ENCODE assay signal across 28 cellular contexts in the genomic region with DNA sequence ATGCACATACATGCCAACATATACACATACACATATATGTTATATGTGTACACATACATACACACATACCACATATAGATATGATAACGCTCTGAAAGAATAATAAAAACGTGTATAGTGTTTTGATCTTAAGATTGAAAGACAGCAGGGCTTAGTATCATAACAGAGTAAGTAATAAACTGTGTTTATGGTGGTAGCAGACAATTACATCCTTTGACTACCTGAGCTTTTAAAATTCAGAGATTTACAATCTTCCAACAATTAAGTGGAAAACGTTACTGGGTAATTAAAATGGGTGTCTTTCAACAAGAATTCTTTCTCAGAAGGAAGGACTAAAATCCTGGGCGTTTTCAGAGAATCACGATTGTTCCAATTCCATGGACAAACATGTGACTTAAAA.
"Had no signal": no experiment of that assay in that cellular context is flagged by ENCODE, and none has a peak within 500 bp of the region (broad histone marks: within the 10 kb centered on the region; RNA-seq: fewer than 3 reads in every experiment).

No MANE protein-coding gene starts in this region.

- H3K27ac ChIP-seq: stomach, suprapubic skin, testis, thoracic aorta, thyroid gland, tibial artery, tibial nerve, transverse colon, upper lobe of left lung, upper lobe of right lung, uterus, vagina had no signal

- H3K27me3 ChIP-seq: stomach, suprapubic skin, testis, thyroid gland, tibial artery, tibial nerve, transverse colon, upper lobe of left lung, upper lobe of right lung, uterus, vagina had no signal

- H3K27me3 Mint-ChIP-seq: stimulated activated memory B cell treated with anti-CD40 and anti-IgM and Interleukin-4, amounts not matched to agents 10 μg/mL and 1 μg/mL and 100 μg/mL, for 72 hours; stimulated activated naive B cell treated with anti-CD40 and anti-IgM and Interleukin-4, amounts not matched to agents 10 μg/mL and 1 μg/mL and 100 μg/mL, for 72 hours; stimulated activated naive CD8-positive, alpha-beta T cell treated with anti-CD3 and anti-CD28 coated beads, Interleukin-15, amount 100 ng/mL, for 72 hours; stimulated activated naive CD8-positive, alpha-beta T cell treated with anti-CD3 and anti-CD28 coated beads, Interleukin-15, Interleukin-2, amounts not matched to agents 100 ng/mL and 50 ng/mL, for 24 hours had no signal

- H3K9me3 ChIP-seq: stomach, suprapubic skin, testis, thoracic aorta, thyroid gland, tibial artery, tibial nerve, transverse colon, upper lobe of left lung, upper lobe of right lung, uterus, vagina had no signal

- H3K36me3 ChIP-seq: stomach, suprapubic skin, thoracic aorta, thyroid gland, tibial artery, tibial nerve, transverse colon, upper lobe of left lung, upper lobe of right lung, uterus, vagina had no signal

- H3K4me1 Mint-ChIP-seq: stimulated activated effector memory CD8-positive, alpha-beta T cell treated with anti-CD3 and anti-CD28 coated beads, Interleukin-12 subunit alpha, Interleukin-12 subunit beta, amount 100 ng/mL, for 72 hours; stimulated activated naive CD8-positive, alpha-beta T cell treated with anti-CD3 and anti-CD28 coated beads, Interleukin-15, amount 100 ng/mL, for 72 hours had no signal

- H3K9me3 Mint-ChIP-seq: stimulated activated effector memory CD8-positive, alpha-beta T cell treated with anti-CD3 and anti-CD28 coated beads, Interleukin-12 subunit alpha, Interleukin-12 subunit beta, amount 100 ng/mL, for 72 hours; stimulated activated memory B cell treated with anti-CD40 and anti-IgM and Interleukin-4, amounts not matched to agents 10 μg/mL and 1 μg/mL and 100 μg/mL, for 72 hours; stimulated activated naive B cell treated with anti-CD40 and anti-IgM and Interleukin-4, amounts not matched to agents 10 μg/mL and 1 μg/mL and 100 μg/mL, for 72 hours; stimulated activated naive CD8-positive, alpha-beta T cell treated with anti-CD3 and anti-CD28 coated beads, Interleukin-15, amount 100 ng/mL, for 72 hours; stimulated activated naive CD8-positive, alpha-beta T cell treated with anti-CD3 and anti-CD28 coated beads, Interleukin-15, Interleukin-2, amounts not matched to agents 100 ng/mL and 50 ng/mL, for 24 hours had no signal

- H3K4me3 ChIP-seq: stomach, suprapubic skin, testis, thoracic aorta, thyroid gland, tibial artery, tibial nerve, transverse colon, upper lobe of left lung, upper lobe of right lung, uterus, vagina had no signal

- H3K36me3 Mint-ChIP-seq: stimulated activated effector memory CD8-positive, alpha-beta T cell treated with anti-CD3 and anti-CD28 coated beads, Interleukin-12 subunit alpha, Interleukin-12 subunit beta, amount 100 ng/mL, for 72 hours; stimulated activated memory B cell treated with anti-CD40 and anti-IgM and Interleukin-4, amounts not matched to agents 10 μg/mL and 1 μg/mL and 100 μg/mL, for 72 hours; stimulated activated naive B cell treated with anti-CD40 and anti-IgM and Interleukin-4, amounts not matched to agents 10 μg/mL and 1 μg/mL and 100 μg/mL, for 72 hours; type B pancreatic cell had no signal

- H3K4me3 Mint-ChIP-seq: stimulated activated effector memory CD8-positive, alpha-beta T cell treated with anti-CD3 and anti-CD28 coated beads, Interleukin-12 subunit alpha, Interleukin-12 subunit beta, amount 100 ng/mL, for 72 hours; stimulated activated memory B cell treated with anti-CD40 and anti-IgM and Interleukin-4, amounts not matched to agents 10 μg/mL and 1 μg/mL and 100 μg/mL, for 72 hours; stimulated activated naive B cell treated with anti-CD40 and anti-IgM and Interleukin-4, amounts not matched to agents 10 μg/mL and 1 μg/mL and 100 μg/mL, for 72 hours; stimulated activated naive CD8-positive, alpha-beta T cell treated with anti-CD3 and anti-CD28 coated beads, Interleukin-15, amount 100 ng/mL, for 72 hours; stimulated activated naive CD8-positive, alpha-beta T cell treated with anti-CD3 and anti-CD28 coated beads, Interleukin-15, Interleukin-2, amounts not matched to agents 100 ng/mL and 50 ng/mL, for 24 hours; type B pancreatic cell had no signal

- DNase-seq: stimulated activated CD4-positive, alpha-beta T cell treated with anti-CD3 and anti-CD28 coated beads, Interleukin-2, amount 100 ng/mL, for 48 hours; stimulated activated CD4-positive, alpha-beta T cell treated with anti-CD3 and anti-CD28 coated beads, Interleukin-4, amount 100 ng/mL, for 1 hour; stimulated activated CD4-positive, alpha-beta T cell treated with anti-CD3 and anti-CD28 coated beads, Interleukin-4, amount 100 ng/mL, for 24 hours; stimulated activated CD4-positive, alpha-beta T cell treated with anti-CD3 and anti-CD28 coated beads, Interleukin-4, amount 100 ng/mL, for 4 hours; stimulated activated CD8-positive, alpha-beta memory T cell treated with anti-CD3 and anti-CD28 coated beads, Interleukin-4, amount 100 ng/mL, for 48 hours; stimulated activated naive B cell treated with anti-CD40 and anti-IgM and Interleukin-4, amounts not matched to agents 10 μg/mL and 1 μg/mL and 100 μg/mL, for 72 hours; stimulated activated naive CD4-positive, alpha-beta T cell; stimulated activated naive CD4-positive, alpha-beta T cell treated with Interleukin-2 at 50 U/mL for 16 hours; stimulated activated naive CD8-positive, alpha-beta T cell treated with anti-CD3 and anti-CD28 coated beads, Interleukin-15, amount 100 ng/mL, for 72 hours; stimulated activated naive CD8-positive, alpha-beta T cell treated with anti-CD3 and anti-CD28 coated beads, Interleukin-15, Interleukin-2, amounts not matched to agents 100 U/mL and 50 U/mL, for 24 hours; stomach; substantia nigra; testis; thyroid gland; tibial artery; transverse colon; trophoblast cell; upper lobe of left lung; upper lobe of right lung; uterus had no signal

- H3K27ac Mint-ChIP-seq: stimulated activated effector memory CD8-positive, alpha-beta T cell treated with anti-CD3 and anti-CD28 coated beads, Interleukin-12 subunit alpha, Interleukin-12 subunit beta, amount 100 ng/mL, for 72 hours; stimulated activated memory B cell treated with anti-CD40 and anti-IgM and Interleukin-4, amounts not matched to agents 10 μg/mL and 1 μg/mL and 100 μg/mL, for 72 hours; stimulated activated naive B cell treated with anti-CD40 and anti-IgM and Interleukin-4, amounts not matched to agents 10 μg/mL and 1 μg/mL and 100 μg/mL, for 72 hours; stimulated activated naive CD8-positive, alpha-beta T cell treated with anti-CD3 and anti-CD28 coated beads, Interleukin-15, amount 100 ng/mL, for 72 hours; stimulated activated naive CD8-positive, alpha-beta T cell treated with anti-CD3 and anti-CD28 coated beads, Interleukin-15, Interleukin-2, amounts not matched to agents 100 ng/mL and 50 ng/mL, for 24 hours; type B pancreatic cell had no signal

- ATAC-seq: stimulated activated effector memory CD8-positive, alpha-beta T cell treated with anti-CD3 and anti-CD28 coated beads, Interleukin-12 subunit alpha, Interleukin-12 subunit beta, amount 100 ng/mL, for 72 hours; stimulated activated memory B cell treated with anti-CD40 and anti-IgM and Interleukin-4, amounts not matched to agents 10 μg/mL and 1 μg/mL and 100 μg/mL, for 72 hours; stimulated activated naive B cell treated with anti-CD40 and anti-IgM and Interleukin-4, amounts not matched to agents 10 μg/mL and 1 μg/mL and 100 μg/mL, for 72 hours; stimulated activated naive CD8-positive, alpha-beta T cell treated with anti-CD3 and anti-CD28 coated beads, Interleukin-15, amount 100 ng/mL, for 72 hours; stimulated activated naive CD8-positive, alpha-beta T cell treated with anti-CD3 and anti-CD28 coated beads, Interleukin-15, Interleukin-2, amounts not matched to agents 100 U/mL and 50 U/mL, for 24 hours; upper lobe of right lung had no signal

- H3K4me1 ChIP-seq: stomach, suprapubic skin, testis, thyroid gland, tibial artery, tibial nerve, transverse colon, upper lobe of left lung, upper lobe of right lung, uterus, vagina had no signal
